In the genomic region with DNA sequence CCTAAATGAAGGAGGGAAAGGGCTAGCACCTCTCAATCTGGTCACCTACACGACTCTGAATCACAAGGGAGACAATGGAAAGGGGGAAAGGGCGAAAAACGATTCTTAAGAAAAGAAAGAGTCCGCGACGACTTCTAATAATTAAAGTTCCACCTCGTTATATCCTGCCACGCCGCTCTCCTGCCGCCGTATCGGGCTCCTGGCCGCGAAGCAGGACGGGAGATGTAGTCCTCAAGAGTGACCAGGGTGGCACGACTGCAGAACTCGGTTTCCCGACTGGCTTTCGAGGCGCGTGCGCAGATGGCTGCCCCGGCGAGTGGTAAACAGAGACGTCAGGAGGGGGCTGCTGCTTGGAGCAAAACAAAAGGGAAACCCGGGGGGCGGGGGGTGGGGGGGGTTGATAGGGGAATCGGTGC, we compare ENCODE assay signal across 8 cellular contexts. TPM values are rescaled to one million over a fixed set of nuclear protein-coding genes. Genes with fewer than 3 reads are reported as not detected.
DNase-seq lines count a peak whose midpoint lies in the region; ATAC-seq and TF ChIP-seq lines count a peak whose summit lies in the region.

A gene with protein sequence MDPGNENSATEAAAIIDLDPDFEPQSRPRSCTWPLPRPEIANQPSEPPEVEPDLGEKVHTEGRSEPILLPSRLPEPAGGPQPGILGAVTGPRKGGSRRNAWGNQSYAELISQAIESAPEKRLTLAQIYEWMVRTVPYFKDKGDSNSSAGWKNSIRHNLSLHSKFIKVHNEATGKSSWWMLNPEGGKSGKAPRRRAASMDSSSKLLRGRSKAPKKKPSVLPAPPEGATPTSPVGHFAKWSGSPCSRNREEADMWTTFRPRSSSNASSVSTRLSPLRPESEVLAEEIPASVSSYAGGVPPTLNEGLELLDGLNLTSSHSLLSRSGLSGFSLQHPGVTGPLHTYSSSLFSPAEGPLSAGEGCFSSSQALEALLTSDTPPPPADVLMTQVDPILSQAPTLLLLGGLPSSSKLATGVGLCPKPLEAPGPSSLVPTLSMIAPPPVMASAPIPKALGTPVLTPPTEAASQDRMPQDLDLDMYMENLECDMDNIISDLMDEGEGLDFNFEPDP (plus strand): TSS at position 297 of the 416 bp plus-strand sequence. CDS start 678 bp downstream, outside the sequence.

- peak; percentile 88 for DNase-seq in NCI-H146 (lab: John Stamatoyannopoulos, UW)
- DNase-seq in T-helper 1 cell = peak; percentile 75 to 87 (median 83)
- peak; percentile 82 for DNase-seq in amniotic epithelial cell (ENCODE audit: low read depth)
- peak; percentile 90 for DNase-seq in left ventricle myocardium inferior
- DNase-seq in psoas muscle = peak; percentile 89 to 95

- intact Hi-C loops in left ventricle myocardium inferior (cut with micrococcal nuclease) (no loop called here), psoas muscle (cut with DNase I) (no loop called here)

- TF ChIP-seq CTCF in GM12875 (IDR thresholded peaks at IDR 0.05; ENCODE audit: borderline replicate concordance, insufficient read depth, low read depth, low read length) (no peak), left ventricle myocardium inferior (IDR thresholded peaks at IDR 0.05; ENCODE audit: borderline replicate concordance) (no peak), psoas muscle (IDR thresholded peaks at IDR 0.05) (no peak)

- H3K4me1 ChIP-seq in left ventricle myocardium inferior (peaks cover 13% of the 10 kb centered on the region), psoas muscle (no peaks in the 10 kb centered on the region), urinary bladder (ENCODE audit: insufficient read depth) (no peaks in the 10 kb centered on the region)

- H3K27me3 ChIP-seq in left ventricle myocardium inferior (ENCODE audit: low read depth) (no peaks in the 10 kb centered on the region), psoas muscle (ENCODE audit: insufficient read depth in 3 of 3, low read length in 2 of 3) (peaks cover 0 to 11% (median 0%) of the 10 kb centered on the region in 3 donors)

- no peaks in the 10 kb centered on the region for H3K9me3 ChIP-seq in left ventricle myocardium inferior (replicated peaks)
- no peaks in the 10 kb centered on the region for H3K9me3 ChIP-seq in psoas muscle

- ATAC-seq in HG02840 (IDR thresholded peaks at IDR 0.05; ENCODE audit: low FRiP score, unreplicated experiment) = peak; percentile 90
- peak; percentile 95 to 98 (median 97) for ATAC-seq in psoas muscle

- H3K27ac ChIP-seq in left ventricle myocardium inferior (replicated peaks) (peak within 1 kb of the TSS; percentile 71), psoas muscle (peak within 1 kb of the TSS; percentile 72), urinary bladder (ENCODE audit: low read depth) (no peak within 1 kb of the TSS)

- 0 to 9% (median 1%) methylated on average over 19 to 28 of the region's 28 CpGs for WGBS in psoas muscle, 3 donors
- WGBS in urinary bladder = under 1% methylated on average over 28 of the region's 28 CpGs

- H3K4me3 ChIP-seq in GM12875 (ENCODE audit: low read depth, low read length) (peak within 1 kb of the TSS; percentile 71), left ventricle myocardium inferior (peak within 1 kb of the TSS; percentile 71), psoas muscle (peak within 1 kb of the TSS; percentile 75), urinary bladder (ENCODE audit: low read depth, low read length) (peak within 1 kb of the TSS; percentile 45)

- H3K36me3 ChIP-seq in left ventricle myocardium inferior (no peaks in the 10 kb centered on the region), psoas muscle (ENCODE audit: insufficient read depth in 1 of 2, low read depth in 1 of 2) (no peaks in the 10 kb centered on the region), urinary bladder (ENCODE audit: insufficient read depth) (no peaks in the 10 kb centered on the region)

RNA-seq across cellular contexts. Expression of the gene that starts here (rescaled TPM):
- total RNA-seq in left ventricle myocardium inferior (39.5 TPM), psoas muscle (10 to 100 TPM; 55.1 to 80.7 (median 63.5) TPM), urinary bladder (9.4 TPM)
- polyA plus RNA-seq in psoas muscle (10 to 100 TPM; 14.6 to 56.5 (median 31.7) TPM), urinary bladder (29.7 TPM)
